1 cellular context compared by ENCODE assay signal in the genomic region with DNA sequence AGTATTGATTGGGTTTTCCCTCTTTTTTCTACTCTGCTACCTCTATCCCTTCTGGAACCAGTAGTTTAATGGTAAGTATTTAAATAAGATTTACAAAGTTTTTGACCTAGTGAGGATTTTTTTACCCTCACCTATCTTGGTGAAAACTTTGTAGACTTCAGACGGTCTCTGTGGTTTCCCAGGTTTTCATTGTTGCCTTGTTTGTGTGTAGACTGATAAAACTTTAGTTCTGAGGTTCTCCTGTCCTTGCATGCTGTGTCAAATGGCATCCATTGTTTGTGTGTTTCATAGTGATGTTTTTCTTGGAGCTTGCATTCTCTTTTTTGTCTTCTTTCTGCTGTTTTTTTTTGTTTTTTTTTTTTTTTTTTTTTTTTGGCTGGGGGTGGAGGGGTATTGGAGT.
TF ChIP-seq lines count a peak whose summit lies in the region.

No MANE protein-coding gene starts in this region.

TF ChIP-seq in HEK293, 187 proteins besides CTCF, POLR2A, EP300 and RAD21:
- no peak for TF ChIP-seq ZNF10 (tag by site-specific recombination; IDR thresholded peaks at IDR 0.05)
- TF ChIP-seq, protein P1, sequence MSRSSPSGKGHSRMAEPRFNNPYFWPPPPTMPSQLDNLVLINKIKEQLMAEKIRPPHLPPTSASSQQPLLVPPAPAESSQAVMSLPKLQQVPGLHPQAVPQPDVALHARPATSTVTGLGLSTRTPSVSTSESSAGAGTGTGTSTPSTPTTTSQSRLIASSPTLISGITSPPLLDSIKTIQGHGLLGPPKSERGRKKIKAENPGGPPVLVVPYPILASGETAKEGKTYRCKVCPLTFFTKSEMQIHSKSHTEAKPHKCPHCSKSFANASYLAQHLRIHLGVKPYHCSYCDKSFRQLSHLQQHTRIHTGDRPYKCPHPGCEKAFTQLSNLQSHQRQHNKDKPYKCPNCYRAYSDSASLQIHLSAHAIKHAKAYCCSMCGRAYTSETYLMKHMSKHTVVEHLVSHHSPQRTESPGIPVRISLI (tag by site-specific recombination; IDR thresholded peaks at IDR 0.05) = peak; percentile 67; the same call in 1 of the 2 replicates
- TF ChIP-seq WT1 (tag by site-specific recombination; IDR thresholded peaks at IDR 0.05) = no peak
- TF ChIP-seq ZNF600 (tag by site-specific recombination; IDR thresholded peaks at IDR 0.05) = no peak
- TF ChIP-seq ZNF114 (tag by site-specific recombination; IDR thresholded peaks at IDR 0.05) = no peak
- TF ChIP-seq ZBTB48 (tag by site-specific recombination; IDR thresholded peaks at IDR 0.05) = no peak
- no peak for TF ChIP-seq ZNF837 (tag by site-specific recombination; IDR thresholded peaks at IDR 0.05)
- TF ChIP-seq ZNF350 (tag by site-specific recombination; IDR thresholded peaks at IDR 0.05) = no peak
- no peak for TF ChIP-seq TRIM28 (IDR thresholded peaks at IDR 0.05; ENCODE audit: borderline replicate concordance, low read length)
